ENCODE assay signal across 25 cellular contexts in the genomic region with DNA sequence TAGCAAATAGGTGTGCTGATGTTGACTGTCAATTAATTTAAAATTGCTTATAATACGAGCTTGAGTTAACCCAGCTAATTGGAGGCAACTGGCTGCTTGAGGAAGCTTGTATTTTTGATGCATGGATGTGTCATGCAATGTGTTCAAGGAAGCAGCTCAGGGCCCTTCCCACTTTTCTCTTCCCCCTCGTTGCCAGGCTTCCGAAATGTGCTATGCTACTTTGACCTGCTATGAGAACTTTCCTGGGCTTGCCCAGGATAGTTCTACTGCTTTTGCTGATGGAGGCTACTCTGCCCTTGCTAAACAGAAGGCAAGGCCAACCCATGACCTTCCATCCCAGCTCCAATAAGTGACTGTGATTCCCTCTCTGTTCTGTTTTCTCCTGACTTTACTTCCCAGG.
"Had no signal": no experiment of that assay in that cellular context is flagged by ENCODE, and none has a peak within 500 bp of the region (broad histone marks: within the 10 kb centered on the region; RNA-seq: fewer than 3 reads in every experiment).

No MANE protein-coding gene starts in this region.

- H3K4me3 Mint-ChIP-seq: dendritic cell treated with granulocyte-macrophage colony-stimulating factor and Interleukin-4, amounts not matched to agents 40 ng/mL and 50 ng/mL, for 4 days; endodermal cell; naive B cell; natural killer cell treated with Interleukin-12 subunit alpha and Interleukin-12 subunit beta and Interleukin-15 and Interleukin-18, amount 100 ng/mL, for 72 hours; neural crest cell; stimulated activated naive B cell treated with anti-CD40 and anti-IgM and Interleukin-4, amounts not matched to agents 10 μg/mL and 1 μg/mL and 100 μg/mL, for 72 hours; stimulated activated naive CD8-positive, alpha-beta T cell treated with anti-CD3 and anti-CD28 coated beads, Interleukin-15, Interleukin-2, amounts not matched to agents 100 ng/mL and 50 ng/mL, for 24 hours had no signal

- H3K27ac Mint-ChIP-seq: dendritic cell treated with granulocyte-macrophage colony-stimulating factor and Interleukin-4, amounts not matched to agents 40 ng/mL and 50 ng/mL, for 4 days; endodermal cell; naive B cell; natural killer cell treated with Interleukin-12 subunit alpha and Interleukin-12 subunit beta and Interleukin-15 and Interleukin-18, amount 100 ng/mL, for 72 hours; progenitor cell of endocrine pancreas; stimulated activated naive B cell treated with anti-CD40 and anti-IgM and Interleukin-4, amounts not matched to agents 10 μg/mL and 1 μg/mL and 100 μg/mL, for 72 hours; stimulated activated naive CD8-positive, alpha-beta T cell treated with anti-CD3 and anti-CD28 coated beads, Interleukin-15, Interleukin-2, amounts not matched to agents 100 ng/mL and 50 ng/mL, for 24 hours had no signal

- ATAC-seq: esophagus mucosa; gastrocnemius medialis; lower lobe of right lung; natural killer cell treated with Interleukin-12 subunit alpha and Interleukin-12 subunit beta and Interleukin-15 and Interleukin-18, amount 100 ng/mL, for 72 hours; stimulated activated naive B cell treated with anti-CD40 and anti-IgM and Interleukin-4, amounts not matched to agents 10 μg/mL and 1 μg/mL and 100 μg/mL, for 72 hours had no signal

- H3K9me3 Mint-ChIP-seq: dendritic cell treated with granulocyte-macrophage colony-stimulating factor and Interleukin-4, amounts not matched to agents 40 ng/mL and 50 ng/mL, for 4 days; natural killer cell treated with Interleukin-12 subunit alpha and Interleukin-12 subunit beta and Interleukin-15 and Interleukin-18, amount 100 ng/mL, for 72 hours; neural crest cell; stimulated activated naive B cell treated with anti-CD40 and anti-IgM and Interleukin-4, amounts not matched to agents 10 μg/mL and 1 μg/mL and 100 μg/mL, for 72 hours; stimulated activated naive CD8-positive, alpha-beta T cell treated with anti-CD3 and anti-CD28 coated beads, Interleukin-15, Interleukin-2, amounts not matched to agents 100 ng/mL and 50 ng/mL, for 24 hours had no signal

- H3K27me3 ChIP-seq: colonic mucosa, gastrocnemius medialis, neutrophil, sigmoid colon, tibial nerve, vagina had no signal

- H3K36me3 Mint-ChIP-seq: naive B cell; natural killer cell treated with Interleukin-12 subunit alpha and Interleukin-12 subunit beta and Interleukin-15 and Interleukin-18, amount 100 ng/mL, for 72 hours; stimulated activated naive B cell treated with anti-CD40 and anti-IgM and Interleukin-4, amounts not matched to agents 10 μg/mL and 1 μg/mL and 100 μg/mL, for 72 hours had no signal

- H3K9ac ChIP-seq: parathyroid adenoma had no signal

- H3K4me3 ChIP-seq: colonic mucosa, gastrocnemius medialis, left ventricle myocardium inferior, lower lobe of right lung, sigmoid colon, thoracic aorta, tibial nerve, vagina had no signal

- H3K4me1 Mint-ChIP-seq: naive B cell; neural crest cell; stimulated activated naive B cell treated with anti-CD40 and anti-IgM and Interleukin-4, amounts not matched to agents 10 μg/mL and 1 μg/mL and 100 μg/mL, for 72 hours had no signal

- H3K36me3 ChIP-seq: colonic mucosa, gastrocnemius medialis, left ventricle myocardium inferior, lower lobe of right lung, neutrophil, sigmoid colon, thoracic aorta, tibial nerve, vagina had no signal

- H3K9me3 ChIP-seq: colonic mucosa, gastrocnemius medialis, left ventricle myocardium inferior, lower lobe of right lung, neutrophil, sigmoid colon, thoracic aorta, tibial nerve, vagina had no signal

- H3K27me3 Mint-ChIP-seq: progenitor cell of endocrine pancreas had no signal

- H3K27ac ChIP-seq: colonic mucosa, epithelial cell of prostate, gastrocnemius medialis, left ventricle myocardium inferior, lower lobe of right lung, neutrophil, parathyroid adenoma, sigmoid colon, thoracic aorta, tibial nerve, vagina had no signal

- H3K4me1 ChIP-seq: colonic mucosa, gastrocnemius medialis, parathyroid adenoma, sigmoid colon had no signal

- DNase-seq: colonic mucosa; effector CD8-positive, alpha-beta T cell; endodermal cell; foreskin fibroblast; gastrocnemius medialis; kidney; left ventricle myocardium inferior; lower lobe of right lung; naive B cell; sigmoid colon; stimulated activated CD4-positive, alpha-beta T cell treated with anti-CD3 and anti-CD28 coated beads, Interleukin-15, amount 100 ng/mL, for 24 hours; stimulated activated CD4-positive, alpha-beta T cell treated with anti-CD3 and anti-CD28 coated beads, Interleukin-2, amount 100 ng/mL, for 48 hours; stimulated activated naive B cell treated with anti-CD40 and anti-IgM and Interleukin-4, amounts not matched to agents 10 μg/mL and 1 μg/mL and 100 μg/mL, for 72 hours had no signal
